In the genomic region with DNA sequence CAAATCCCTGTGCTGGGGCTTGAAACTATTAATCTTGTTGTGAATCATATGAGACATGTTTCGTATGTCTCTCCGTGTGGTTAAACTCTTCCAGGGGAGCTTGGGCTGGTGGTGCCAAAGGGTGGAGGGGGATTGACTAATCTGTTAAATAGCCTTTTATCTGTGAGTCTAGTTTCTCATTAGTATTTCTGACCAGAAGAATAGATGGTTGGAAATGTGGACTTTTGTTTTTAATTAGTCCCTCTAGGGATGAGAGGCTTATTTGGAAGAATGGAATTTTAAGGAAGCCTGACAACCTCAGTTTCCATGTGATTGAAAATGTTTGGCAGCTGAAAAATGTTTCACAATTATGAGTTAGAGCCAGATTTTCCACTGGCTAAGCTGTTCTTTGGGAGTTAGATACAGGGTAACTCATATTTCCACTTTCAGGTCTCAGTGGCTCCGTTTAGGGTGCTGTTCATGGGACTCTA, we compare ENCODE assay signal across 23 cellular contexts.
DNase-seq lines count a peak whose midpoint lies in the region; ATAC-seq and TF ChIP-seq lines count a peak whose summit lies in the region.
"Had no signal": no experiment of that assay in that cellular context is flagged by ENCODE, and none has a peak within 500 bp of the region (broad histone marks: within the 10 kb centered on the region; RNA-seq: fewer than 3 reads in every experiment).

No MANE protein-coding gene starts in this region.

- no peak overlapping the region for H3K4me2 ChIP-seq in PC-9
- H3K4me2 ChIP-seq: KMS-11 had no signal

- no peak overlapping the region for H3K4me3 ChIP-seq in PC-9
- H3K4me3 ChIP-seq: colonic mucosa, vagina had no signal

- H3F3A ChIP-seq in PC-9 (ENCODE audit: insufficient read depth, low read depth): no peaks in the 10 kb centered on the region

- TF ChIP-seq CTCF in AG09319 (IDR thresholded peaks at IDR 0.05; ENCODE audit: low read depth, low read length) (no peak), GM13977 (IDR thresholded peaks at IDR 0.05; ENCODE audit: extremely low read depth, insufficient read depth, missing control alignments) (no peak), PC-9 (conservative IDR thresholded peaks at IDR 0.05) (no peak)

- H3K79me2 ChIP-seq in PC-9 (ENCODE audit: low read depth): no peaks in the 10 kb centered on the region

- no peaks in the 10 kb centered on the region for H3K27me3 Mint-ChIP-seq in T-helper 17 cell
- H3K27me3 Mint-ChIP-seq: CD4-positive, alpha-beta memory T cell; progenitor cell of endocrine pancreas had no signal

- no peaks in the 10 kb centered on the region for H3K4me1 Mint-ChIP-seq in T-helper 17 cell
- H3K4me1 Mint-ChIP-seq: CD4-positive, alpha-beta memory T cell had no signal

- H4K20me1 ChIP-seq in PC-9 (ENCODE audit: insufficient read depth): no peaks in the 10 kb centered on the region

- no peaks in the 10 kb centered on the region for H3K4me1 ChIP-seq in PC-9 (replicated peaks; ENCODE audit: insufficient read depth)
- H3K4me1 ChIP-seq: colonic mucosa, vagina had no signal

- H3K36me3 ChIP-seq in PC-9 (ENCODE audit: low read depth): no peaks in the 10 kb centered on the region
- H3K36me3 ChIP-seq: colonic mucosa, vagina had no signal

- intact Hi-C loops in PC-9 (cut with micrococcal nuclease; ENCODE audit: unreplicated experiment): no loop called here

- H3K9me3 ChIP-seq in T-helper 17 cell (ENCODE audit: control insufficient read depth, low read length, poor library complexity, severe bottlenecking): no peaks in the 10 kb centered on the region
- no peaks in the 10 kb centered on the region for H3K9me3 ChIP-seq in PC-9 (ENCODE audit: insufficient read depth, low read depth)
- H3K9me3 ChIP-seq: colonic mucosa, vagina had no signal

- H3K27me3 ChIP-seq in PC-9 (ENCODE audit: insufficient read depth, low read depth): no peaks in the 10 kb centered on the region
- H3K27me3 ChIP-seq: colonic mucosa, vagina had no signal

- no peak overlapping the region for H3K27ac Mint-ChIP-seq in T-helper 17 cell
- H3K27ac Mint-ChIP-seq: CD4-positive, alpha-beta memory T cell; nephron; progenitor cell of endocrine pancreas had no signal

- ATAC-seq in T-helper 17 cell: no peak
- ATAC-seq: HCT116 had no signal

- no peak overlapping the region for H3K4me3 Mint-ChIP-seq in T-helper 17 cell
- H3K4me3 Mint-ChIP-seq: CD4-positive, alpha-beta memory T cell; nephron had no signal

- no peaks in the 10 kb centered on the region for H3K9me2 ChIP-seq in PC-9 (ENCODE audit: insufficient read depth)

- CTCF ChIA-PET in PC-9 (lab: Charles Lee): no interaction called here

- BruUV-seq in PC-9 (replicated peaks; lab: Mats Ljungman, UMichigan): no TSS peak

- H3K36me3 Mint-ChIP-seq in T-helper 17 cell (ENCODE audit: low read depth): peaks cover 5% of the 10 kb centered on the region

- in situ Hi-C loops in GM13977 (cut with MboI; ENCODE audit: low pct_unique_long_range_greater_than_20kb, low sequenced_read_pairs, unreplicated experiment): no loop called here

- H2AFZ ChIP-seq in PC-9: no peak overlapping the region

- DNase-seq in AG09319 (ENCODE audit: extremely low read depth, low read depth) (peak; percentile 88), HS-5 (ENCODE audit: low read depth) (peak; percentile 56), fibroblast of gingiva (ENCODE audit: low read depth) (peak; percentile 90), myocyte (ENCODE audit: low read depth) (peak; percentile 32), GM13977 (ENCODE audit: low spot score) (no peak), T-helper 17 cell (no peak), PC-9 (no peak), NCI-H748 (lab: John Stamatoyannopoulos, UW; ENCODE audit: unreplicated experiment) (no peak)
- DNase-seq: activated CD8-positive, alpha-beta memory T cell treated with anti-CD3 and anti-CD28 coated beads, Interleukin-2, amount 50 U/mL, for 48 hours; anterior cingulate cortex; CD4-positive, alpha-beta memory T cell; colonic mucosa; NCI-H1048; NCI-H2029 treated with DMSO at 0.1 percent for 48 hours; NCI-H510A; SHP77 treated with DMSO at 0.1 percent for 48 hours; stimulated activated CD4-positive, alpha-beta T cell treated with anti-CD3 and anti-CD28 coated beads, Interleukin-4, amount 100 ng/mL, for 4 hours; substantia nigra had no signal

- POLR2A ChIA-PET in PC-9 (lab: Charles Lee; ENCODE audit: unreplicated experiment): no interaction called here

- no peak overlapping the region for H3K27ac ChIP-seq in PC-9
- H3K27ac ChIP-seq: colonic mucosa, KMS-11, vagina had no signal

Comparison
In these comparisons a context has a peak if more than half of its experiments do, and no peak if none do; other contexts are left out.
1. DNase-seq: peak in AG09319 (single experiment), HS-5 (single experiment), fibroblast of gingiva (single experiment) and myocyte (single experiment); none in GM13977 (single experiment), T-helper 17 cell (0 of 3), PC-9 (0 of 2) and NCI-H748 (single experiment).